In genomic region chr1:32944180-32944579, GRCh38 we compare ENCODE assay signal across 31 cellular contexts. TPM values are rescaled to one million over a fixed set of nuclear protein-coding genes. Genes with fewer than 3 reads are reported as not detected.
"Had no signal": no experiment of that assay in that cellular context is flagged by ENCODE, and none has a peak within 500 bp of the region (broad histone marks: within the 10 kb centered on the region; RNA-seq: fewer than 3 reads in every experiment).

No MANE protein-coding gene starts in this region.

- ATAC-seq: activated CD8-positive, alpha-beta T cell treated with anti-CD3 and anti-CD28 coated beads for 36 hours; activated naive CD8-positive, alpha-beta T cell treated with anti-CD3 and anti-CD28 coated beads, Interleukin-2, amount 50 U/mL, for 24 hours; K562 had no signal

- H3K4me3 ChIP-seq: cardiac muscle cell, K562, Peyer's patch, SJSA1 had no signal

- H3K9me3 Mint-ChIP-seq: activated CD4-positive, alpha-beta T cell treated with anti-CD3 and anti-CD28 coated beads, Interleukin-2, amount 10 ng/mL, durations not matched to agents 24 days and 14 days; activated CD8-positive, alpha-beta T cell treated with anti-CD3 and anti-CD28 coated beads for 36 hours; activated naive CD8-positive, alpha-beta T cell treated with anti-CD3 and anti-CD28 coated beads, Interleukin-2, amount 50 U/mL, for 24 hours; central memory CD8-positive, alpha-beta T cell; T-helper 1 cell treated with Interleukin-12 subunit alpha and Interleukin-12 subunit beta and Interleukin-4 antibody, amounts not matched to agents 30 μg/mL and 1 μg/mL, for 36 hours; T-helper 2 cell treated with Interferon-gamma antibody and Interleukin-4, amounts not matched to agents 5 μg/mL and 100 μg/mL, for 36 hours had no signal

- H3K27me3 ChIP-seq: cardiac muscle cell, Peyer's patch, SJSA1 had no signal

- H3K27me3 Mint-ChIP-seq: activated CD4-positive, alpha-beta T cell treated with anti-CD3 and anti-CD28 coated beads, Interleukin-2, amount 10 ng/mL, durations not matched to agents 24 days and 14 days; activated CD8-positive, alpha-beta T cell treated with anti-CD3 and anti-CD28 coated beads for 36 hours; activated naive CD4-positive, alpha-beta T cell treated with anti-CD3 and anti-CD28 coated beads, Interleukin-2, amount 10 ng/mL, durations not matched to agents 7 days and 5 days; activated naive CD8-positive, alpha-beta T cell; activated naive CD8-positive, alpha-beta T cell treated with anti-CD3 and anti-CD28 coated beads, Interleukin-2, amount 50 U/mL, for 24 hours; central memory CD8-positive, alpha-beta T cell had no signal

- H3K27ac Mint-ChIP-seq: activated CD4-positive, alpha-beta T cell treated with anti-CD3 and anti-CD28 coated beads, Interleukin-2, amount 10 ng/mL, durations not matched to agents 24 days and 14 days; activated CD8-positive, alpha-beta T cell treated with anti-CD3 and anti-CD28 coated beads for 36 hours; activated naive CD4-positive, alpha-beta T cell treated with anti-CD3 and anti-CD28 coated beads, Interleukin-2, amount 10 ng/mL, durations not matched to agents 7 days and 5 days; activated naive CD8-positive, alpha-beta T cell; activated naive CD8-positive, alpha-beta T cell treated with anti-CD3 and anti-CD28 coated beads, Interleukin-2, amount 50 U/mL, for 24 hours; T-helper 1 cell treated with Interleukin-12 subunit alpha and Interleukin-12 subunit beta and Interleukin-4 antibody, amounts not matched to agents 30 μg/mL and 1 μg/mL, for 36 hours; T-helper 2 cell treated with Interferon-gamma antibody and Interleukin-4, amounts not matched to agents 5 μg/mL and 100 μg/mL, for 36 hours had no signal

- DNase-seq: activated CD4-positive, alpha-beta T cell treated with anti-CD3 and anti-CD28 coated beads, Interleukin-2, amount 10 ng/mL, durations not matched to agents 24 days and 14 days; activated CD4-positive, alpha-beta T cell treated with anti-CD3 and anti-CD28 coated beads, Interleukin-2, amount 50 U/mL, for 4 hours; activated CD8-positive, alpha-beta memory T cell treated with anti-CD3 and anti-CD28 coated beads, Interleukin-2, amount 50 U/mL, for 48 hours; activated CD8-positive, alpha-beta T cell treated with anti-CD3 and anti-CD28 coated beads for 36 hours; activated effector memory CD4-positive, alpha-beta T cell treated with Interleukin-2 at 50 U/mL for 16 hours; activated naive CD4-positive, alpha-beta T cell treated with anti-CD3 and anti-CD28 coated beads, Interleukin-2, amount 10 ng/mL, durations not matched to agents 7 days and 5 days; activated naive CD8-positive, alpha-beta T cell treated with anti-CD3 and anti-CD28 coated beads, Interleukin-2, amount 50 U/mL, for 24 hours; activated T-cell treated with anti-CD3 and anti-CD28 coated beads, Interleukin-2, amount 50 U/mL, for 1 hour; aorta; NCI-H1105; NCI-H1417 treated with DMSO at 0.1 percent for 48 hours; NCI-H187 treated with DMSO at 0.1 percent for 48 hours; NCI-H2081; NCI-H2171 treated with DMSO at 0.1 percent for 48 hours; NCI-H2227 treated with DMSO at 0.1 percent for 48 hours; NCI-H446; NCI-H510A treated with DMSO at 0.1 percent for 48 hours; NCI-H526 treated with DMSO at 0.1 percent for 48 hours; NCI-H774; Peyer's patch; RPMI8226; SHP77 treated with DMSO at 0.1 percent for 48 hours; SK-N-SH had no signal

- H3K27ac ChIP-seq: cardiac muscle cell, Peyer's patch, SJSA1 had no signal

- H3K4me3 Mint-ChIP-seq: activated CD4-positive, alpha-beta T cell treated with anti-CD3 and anti-CD28 coated beads, Interleukin-2, amount 10 ng/mL, durations not matched to agents 24 days and 14 days; activated CD8-positive, alpha-beta T cell treated with anti-CD3 and anti-CD28 coated beads for 36 hours; activated naive CD4-positive, alpha-beta T cell treated with anti-CD3 and anti-CD28 coated beads, Interleukin-2, amount 10 ng/mL, durations not matched to agents 7 days and 5 days; activated naive CD8-positive, alpha-beta T cell; activated naive CD8-positive, alpha-beta T cell treated with anti-CD3 and anti-CD28 coated beads, Interleukin-2, amount 50 U/mL, for 24 hours; central memory CD8-positive, alpha-beta T cell; T-helper 1 cell treated with Interleukin-12 subunit alpha and Interleukin-12 subunit beta and Interleukin-4 antibody, amounts not matched to agents 30 μg/mL and 1 μg/mL, for 36 hours; T-helper 2 cell treated with Interferon-gamma antibody and Interleukin-4, amounts not matched to agents 5 μg/mL and 100 μg/mL, for 36 hours had no signal

- H3K9me3 ChIP-seq: Peyer's patch, SJSA1, SK-N-SH had no signal

RNA-seq across cellular contexts. Expression of gene HPCA, which starts 57.9 kb away (rescaled TPM):
- total RNA-seq: activated CD4-positive, alpha-beta T cell treated with anti-CD3 and anti-CD28 coated beads, Interleukin-2, amount 10 ng/mL, durations not matched to agents 24 days and 14 days; cardiac muscle cell; K562; MCF 10A; SJSA1 had no signal
- polyA plus RNA-seq: cardiac muscle cell, K562, SK-N-SH had no signal
